ENCODE assay signal across 8 cellular contexts in genomic region chr2:96207778-96208143, GRCh38. TPM values are rescaled to one million over a fixed set of nuclear protein-coding genes. Genes with fewer than 3 reads are reported as not detected.
A peak's percentile ranks its signal among the peaks of the same experiment; 100 is the strongest.
DNase-seq lines count a peak whose midpoint lies in the region; ATAC-seq, FAIRE-seq and TF ChIP-seq lines count a peak whose summit lies in the region.

No MANE protein-coding gene starts in this region.

- H3K9me3 ChIP-seq in CD4-positive, alpha-beta memory T cell (ENCODE audit: control insufficient read depth in 1 of 2, low read length in 2 of 2), result no peaks in the 10 kb centered on the region
- no peaks in the 10 kb centered on the region for H3K9me3 ChIP-seq in kidney (ENCODE audit: control insufficient read depth in 1 of 2, low read length in 2 of 2)
- no peaks in the 10 kb centered on the region for H3K9me3 ChIP-seq in thymus (ENCODE audit: control insufficient read depth)

- peak; percentile 7 for ATAC-seq in HG02763 (IDR thresholded peaks at IDR 0.05; ENCODE audit: unreplicated experiment)
- no peak for ATAC-seq in activated naive CD4-positive, alpha-beta T cell treated with anti-CD3 and anti-CD28 coated beads, Interleukin-2, amount 50 U/mL, for 72 hours
- no peak for ATAC-seq in left colon
- no peak for ATAC-seq in GM21381 (IDR thresholded peaks at IDR 0.05; ENCODE audit: unreplicated experiment)

- H3K4me1 ChIP-seq in CD4-positive, alpha-beta memory T cell (ENCODE audit: insufficient read depth, low read length), result peaks cover 59% of the 10 kb centered on the region
- H3K4me1 ChIP-seq in kidney (ENCODE audit: control insufficient read depth in 1 of 2, insufficient read depth in 1 of 2, low read depth in 1 of 2, low read length in 2 of 2) (peaks cover 22 to 29% of the 10 kb centered on the region in 2 donors), thymus (ENCODE audit: control insufficient read depth, insufficient read depth, low read length) (peaks cover 20% of the 10 kb centered on the region)

- intact Hi-C loops in CD4-positive, alpha-beta memory T cell (cut with micrococcal nuclease), result loop anchor here (1.0 to 5.0 kb wide), 6 partner anchors 35 to 130 kb away; partner anchors contain the start of genes ASTL, CIAO1, NCAPH and SNRNP200
- intact Hi-C loops in kidney (cut with DNase I) (no loop called here), left colon (cut with DNase I, micrococcal nuclease) (no loop called here)

- H3K9ac ChIP-seq in kidney (ENCODE audit: low read length in 2 of 2), result peak overlapping the region; percentile 7 to 94

- peak overlapping the region; percentile 81 for H3K27ac ChIP-seq in CD4-positive, alpha-beta memory T cell (ENCODE audit: low read depth, low read length)
- H3K27ac ChIP-seq in kidney (ENCODE audit: low read depth in 2 of 2, low read length in 2 of 2), result peak overlapping the region; percentile 92 to 96
- H3K27ac ChIP-seq in thymus (ENCODE audit: low read depth), result peak overlapping the region; percentile 95

- H3K4me3 ChIP-seq in CD4-positive, alpha-beta memory T cell (ENCODE audit: low read length in 2 of 2), result peak overlapping the region; percentile 45 to 62
- H3K4me3 ChIP-seq in kidney (ENCODE audit: low read length in 2 of 2), result peak overlapping the region; percentile 84 to 95
- H3K4me3 ChIP-seq in thymus (ENCODE audit: low read length), result peak overlapping the region; percentile 59

- peaks cover 4 to 23% of the 10 kb centered on the region in 2 donors for H3K36me3 Mint-ChIP-seq in CD4-positive, alpha-beta memory T cell
- peaks cover 21 to 29% of the 10 kb centered on the region in 2 donors for H3K36me3 Mint-ChIP-seq in activated naive CD4-positive, alpha-beta T cell treated with anti-CD3 and anti-CD28 coated beads, Interleukin-2, amount 50 U/mL, for 72 hours

- peaks cover 37 to 64% (median 57%) of the 10 kb centered on the region in 4 donors for H3K4me1 Mint-ChIP-seq in CD4-positive, alpha-beta memory T cell

- no peak for DNase-seq in CD4-positive, alpha-beta memory T cell
- DNase-seq in activated naive CD4-positive, alpha-beta T cell treated with anti-CD3 and anti-CD28 coated beads, Interleukin-2, amount 50 U/mL, for 72 hours (ENCODE audit: low spot score in 2 of 2), result no peak
- no peak for DNase-seq in kidney
- no peak for DNase-seq in left colon
- DNase-seq in central memory CD4-positive, alpha-beta T cell, result no peak

- no peaks in the 10 kb centered on the region for H3K36me3 ChIP-seq in CD4-positive, alpha-beta memory T cell (ENCODE audit: insufficient read depth, low read length)
- H3K36me3 ChIP-seq in kidney (ENCODE audit: control insufficient read depth in 1 of 2, insufficient read depth in 2 of 2, low read length in 2 of 2) (no peaks in the 10 kb centered on the region), thymus (ENCODE audit: control insufficient read depth, insufficient read depth) (no peaks in the 10 kb centered on the region)

- under 1% methylated on average over 12 of the region's 12 CpGs for WGBS in thymus

- POLR2A ChIA-PET in CD4-positive, alpha-beta memory T cell (lab: Charles Lee; ENCODE audit: partially characterized antibody), result interaction anchor here (0.8 to 2.9 kb wide), 26 partner anchors 9 to 330 kb away, joined by 3 to 37 read pairs (median 6); partner anchors contain the start of genes ARID5A, ASTL, CIAO1 and DUSP2

- no peaks in the 10 kb centered on the region for H3K27me3 ChIP-seq in CD4-positive, alpha-beta memory T cell (ENCODE audit: insufficient read depth, low read length)
- no peaks in the 10 kb centered on the region for H3K27me3 ChIP-seq in thymus (ENCODE audit: control insufficient read depth, insufficient read depth)

- CTCF ChIA-PET in CD4-positive, alpha-beta memory T cell (lab: Charles Lee; ENCODE audit: partially characterized antibody), result interaction anchor here (0.6 to 1.7 kb wide), 8 partner anchors 9 to 386 kb away, joined by 3 to 9 read pairs (median 3); no protein-coding TSS in a partner anchor

- peak overlapping the region; percentile 87 to 96 (median 95) for H3K27ac Mint-ChIP-seq in CD4-positive, alpha-beta memory T cell
- H3K27ac Mint-ChIP-seq in activated naive CD4-positive, alpha-beta T cell treated with anti-CD3 and anti-CD28 coated beads, Interleukin-2, amount 50 U/mL, for 72 hours, result peak overlapping the region; percentile 89

- H3K4me3 Mint-ChIP-seq in CD4-positive, alpha-beta memory T cell, result peak overlapping the region; percentile 88 to 98 (median 94)

- no peaks in the 10 kb centered on the region for H3K9me3 Mint-ChIP-seq in CD4-positive, alpha-beta memory T cell
- H3K9me3 Mint-ChIP-seq in activated naive CD4-positive, alpha-beta T cell treated with anti-CD3 and anti-CD28 coated beads, Interleukin-2, amount 50 U/mL, for 72 hours, result no peaks in the 10 kb centered on the region

- no peaks in the 10 kb centered on the region for H3K27me3 Mint-ChIP-seq in CD4-positive, alpha-beta memory T cell

- TF ChIP-seq CTCF in kidney (IDR thresholded peaks at IDR 0.05; ENCODE audit: borderline replicate concordance, extremely low read depth, insufficient read depth), result no peak

- FAIRE-seq in kidney (lab: Jason Lieb, UNC), result no peak

RNA-seq across cellular contexts. Expression of gene STARD7, which starts 0.9 kb away (rescaled TPM):
- 10 to 100 TPM; 84.9 to 92.9 TPM for total RNA-seq in CD4-positive, alpha-beta memory T cell
- polyA plus RNA-seq in CD4-positive, alpha-beta memory T cell, result 100 to 1,000 TPM; 109 to 196 TPM
- total RNA-seq in activated naive CD4-positive, alpha-beta T cell treated with anti-CD3 and anti-CD28 coated beads, Interleukin-2, amount 50 U/mL, for 72 hours, result 100 to 1,000 TPM in 1 of 2 donors, 10 to 100 TPM in 1; 82.9 to 159 TPM
- 112 TPM for total RNA-seq in kidney
- 96.6 TPM for polyA plus RNA-seq in kidney (ENCODE audit: insufficient read depth, low read depth, low replicate concordance)
- polyA plus RNA-seq in thymus, result 69.5 TPM
- 100 to 1,000 TPM; 125 to 127 TPM for total RNA-seq in left colon

RNA-seq across cellular contexts. Expression of gene TMEM127, which starts 58.0 kb away (rescaled TPM):
- total RNA-seq in CD4-positive, alpha-beta memory T cell, result 10 to 100 TPM; 45.1 to 45.6 TPM
- 10 to 100 TPM; 27.3 to 46.0 TPM for polyA plus RNA-seq in CD4-positive, alpha-beta memory T cell
- 10 to 100 TPM; 16.5 to 17.6 TPM for total RNA-seq in activated naive CD4-positive, alpha-beta T cell treated with anti-CD3 and anti-CD28 coated beads, Interleukin-2, amount 50 U/mL, for 72 hours
- total RNA-seq in kidney (72.3 TPM), left colon (100 to 1,000 TPM in 1 of 2 donors, 10 to 100 TPM in 1; 86.2 to 111 TPM)
- polyA plus RNA-seq in kidney (ENCODE audit: insufficient read depth, low read depth, low replicate concordance) (37.4 TPM), thymus (13.7 TPM)

RNA-seq across cellular contexts. Expression of gene CIAO1, which starts 58.3 kb away (rescaled TPM):
- total RNA-seq in CD4-positive, alpha-beta memory T cell, result 10 to 100 TPM; 78.3 to 87.3 TPM
- 100 to 1,000 TPM in 1 of 2 donors, 10 to 100 TPM in 1; 94.3 to 111 TPM for polyA plus RNA-seq in CD4-positive, alpha-beta memory T cell
- 10 to 100 TPM; 71.5 to 82.9 TPM for total RNA-seq in activated naive CD4-positive, alpha-beta T cell treated with anti-CD3 and anti-CD28 coated beads, Interleukin-2, amount 50 U/mL, for 72 hours
- 63.0 TPM for total RNA-seq in kidney
- polyA plus RNA-seq in kidney (ENCODE audit: insufficient read depth, low read depth, low replicate concordance), result 48.2 TPM
- polyA plus RNA-seq in thymus, result 38.6 TPM
- total RNA-seq in left colon, result 10 to 100 TPM; 61.7 to 68.8 TPM
